24 cellular contexts compared by ENCODE assay signal in the genomic region with DNA sequence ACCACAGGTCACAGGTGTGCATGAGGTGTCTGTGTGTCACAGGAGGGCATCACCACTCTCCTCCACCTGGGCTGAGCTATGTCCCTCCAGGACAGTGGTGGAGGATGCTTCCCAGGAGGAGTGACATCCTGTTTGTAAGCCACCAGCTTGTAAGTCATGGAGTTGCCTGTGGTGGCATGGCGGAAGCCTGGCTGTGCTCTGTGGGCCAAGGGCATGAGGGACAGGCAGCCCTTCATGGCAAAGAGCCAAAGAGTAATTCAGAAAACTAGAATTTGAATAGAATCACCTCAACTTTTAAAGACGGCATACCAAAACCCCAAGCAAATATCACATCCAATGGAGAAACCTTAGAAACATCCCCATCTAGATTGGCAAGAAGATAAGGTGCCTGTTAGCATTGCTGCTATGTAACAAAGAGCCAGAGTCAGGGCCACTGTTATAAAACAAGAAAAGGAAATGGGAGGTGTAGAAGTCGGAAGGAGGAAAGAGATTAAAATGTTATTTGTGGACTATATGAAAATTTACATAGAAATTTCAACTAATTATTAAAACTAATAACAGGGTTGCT. TPM values are rescaled to one million over a fixed set of nuclear protein-coding genes. Genes with fewer than 3 reads are reported as not detected.
A peak's percentile ranks its signal among the peaks of the same experiment; 100 is the strongest.
DNase-seq lines count a peak whose midpoint lies in the region; ATAC-seq, FAIRE-seq and TF ChIP-seq lines count a peak whose summit lies in the region.
"Had no signal": no experiment of that assay in that cellular context is flagged by ENCODE, and none has a peak within 500 bp of the region (broad histone marks: within the 10 kb centered on the region; RNA-seq: fewer than 3 reads in every experiment).

No MANE protein-coding gene starts in this region.

- BruUV-seq in PC-3 (replicated peaks; lab: Mats Ljungman, UMichigan) = no TSS peak
- no TSS peak for BruUV-seq in endothelial cell of umbilical vein (replicated peaks; lab: Mats Ljungman, UMichigan)

- ATAC-seq in PC-3 = peak; percentile 6
- ATAC-seq in pancreas = no peak
- no peak for ATAC-seq in GM19395 (IDR thresholded peaks at IDR 0.05; ENCODE audit: unreplicated experiment)
- no peak for ATAC-seq in gastrocnemius medialis
- ATAC-seq: activated T-cell treated with anti-CD3 and anti-CD28 coated beads, Interleukin-2, amount 50 U/mL, for 4 hours; effector memory CD8-positive, alpha-beta T cell; naive thymus-derived CD4-positive, alpha-beta T cell had no signal

- H4K20me1 ChIP-seq in PC-3 (ENCODE audit: low read length) = no peaks in the 10 kb centered on the region
- H4K20me1 ChIP-seq in endothelial cell of umbilical vein (replicated peaks; ENCODE audit: control insufficient read depth, extremely low read depth, insufficient read depth, low read length) = no peaks in the 10 kb centered on the region

- H3K4me2 ChIP-seq in PC-3 (ENCODE audit: low read length) (peak overlapping the region; percentile 59), endothelial cell of umbilical vein (ENCODE audit: insufficient read depth, low read length) (no peak overlapping the region)

- TF ChIP-seq POLR2A in endothelial cell of umbilical vein (IDR thresholded peaks at IDR 0.05; ENCODE audit: low read depth, low read length) (no peak), gastrocnemius medialis (IDR thresholded peaks at IDR 0.05) (no peak)

- no peaks in the 10 kb centered on the region for H3F3A ChIP-seq in PC-3 (ENCODE audit: low read length, unreplicated experiment)

- CTCF ChIA-PET in PC-3 (lab: Charles Lee) (no interaction called here), endothelial cell of umbilical vein (lab: Charles Lee) (interaction anchor here (1.1 to 1.4 kb wide), 3 partner anchors 25 to 104 kb away, joined by 3 to 4 read pairs (median 3); no protein-coding TSS in a partner anchor)

- H3K36me3 ChIP-seq in PC-3 (ENCODE audit: low read depth, low read length) = no peaks in the 10 kb centered on the region
- no peaks in the 10 kb centered on the region for H3K36me3 ChIP-seq in endothelial cell of umbilical vein (ENCODE audit: control insufficient read depth in 2 of 2, extremely low read depth in 1 of 2, insufficient read depth in 2 of 2, low read length in 2 of 2)
- no peaks in the 10 kb centered on the region for H3K36me3 ChIP-seq in pancreas
- no peaks in the 10 kb centered on the region for H3K36me3 ChIP-seq in gastrocnemius medialis
- H3K36me3 ChIP-seq: Peyer's patch, WERI-Rb-1 had no signal

- dilution Hi-C loops in endothelial cell of umbilical vein (cut with MboI; ENCODE audit: extremely low pct_ligation_motif_present, low sequenced_read_pairs) = no loop called here

- 73 to 87% methylated on average over 3 of the region's 3 CpGs for WGBS in pancreas, 2 donors

- H3K9ac ChIP-seq in PC-3 (ENCODE audit: low read length) = no peak overlapping the region
- no peak overlapping the region for H3K9ac ChIP-seq in endothelial cell of umbilical vein (replicated peaks; ENCODE audit: extremely low read depth, insufficient read depth, low read length)

- no peaks in the 10 kb centered on the region for H3K9me2 ChIP-seq in PC-3 (replicated peaks; ENCODE audit: low read length)

- no peaks in the 10 kb centered on the region for H3K9me1 ChIP-seq in endothelial cell of umbilical vein (replicated peaks; ENCODE audit: control insufficient read depth, extremely low read depth, insufficient read depth, low read length)

- H3K79me2 ChIP-seq in PC-3 (ENCODE audit: low read length) = no peaks in the 10 kb centered on the region
- H3K79me2 ChIP-seq in endothelial cell of umbilical vein (ENCODE audit: control insufficient read depth, insufficient read depth, low read length) = no peaks in the 10 kb centered on the region

- H3K9me3 ChIP-seq in PC-3 (ENCODE audit: low read length) = no peaks in the 10 kb centered on the region
- no peaks in the 10 kb centered on the region for H3K9me3 ChIP-seq in endothelial cell of umbilical vein (replicated peaks; ENCODE audit: control insufficient read depth, insufficient read depth, low read length)
- no peaks in the 10 kb centered on the region for H3K9me3 ChIP-seq in pancreas
- no peaks in the 10 kb centered on the region for H3K9me3 ChIP-seq in gastrocnemius medialis
- H3K9me3 ChIP-seq: Peyer's patch had no signal

- H3K27me3 ChIP-seq in PC-3 (ENCODE audit: low read length) = peaks cover 4% of the 10 kb centered on the region; the same call in 1 of the 2 replicates
- peaks cover 0 to 6% of the 10 kb centered on the region in 2 experiments for H3K27me3 ChIP-seq in endothelial cell of umbilical vein (ENCODE audit: control insufficient read depth in 2 of 2, insufficient read depth in 2 of 2, low read length in 2 of 2)
- H3K27me3 ChIP-seq in pancreas = no peaks in the 10 kb centered on the region
- H3K27me3 ChIP-seq in gastrocnemius medialis = peaks cover 0 to 3% (median 0%) of the 10 kb centered on the region in 3 donors
- H3K27me3 ChIP-seq: Peyer's patch had no signal

- intact Hi-C loops in PC-3 (cut with micrococcal nuclease) = no loop called here
- intact Hi-C loops in endothelial cell of umbilical vein (cut with micrococcal nuclease) = loop anchor here (5.0 kb wide), 1 partner anchor 38 kb away; no protein-coding TSS in a partner anchor
- intact Hi-C loops in pancreas (cut with DNase I) = no loop called here
- intact Hi-C loops in gastrocnemius medialis (cut with DNase I; ENCODE audit: low total_unique reads) = no loop called here

- FAIRE-seq in endothelial cell of umbilical vein (lab: Jason Lieb, UNC) (no peak), pancreas (lab: Jason Lieb, UNC) (no peak)

- TF ChIP-seq CTCF in GM13976 (IDR thresholded peaks at IDR 0.05; ENCODE audit: borderline replicate concordance, control extremely low read depth, extremely low read depth, insufficient read depth, missing control alignments) (no peak), PC-3 (conservative IDR thresholded peaks at IDR 0.05; ENCODE audit: low read depth, low read length) (no peak), endothelial cell of umbilical vein (IDR thresholded peaks at IDR 0.05; ENCODE audit: extremely low read depth in 1 of 2, insufficient read depth in 1 of 2, low read depth in 1 of 2, low read length in 2 of 2) (no peak), pancreas (IDR thresholded peaks at IDR 0.05) (no peak), gastrocnemius medialis (IDR thresholded peaks at IDR 0.05 in 4 of 5, conservative IDR thresholded peaks at IDR 0.05 in 1 of 5) (no peak)

- H3K4me1 ChIP-seq in PC-3 (ENCODE audit: insufficient read depth, low read length) (peaks cover 27% of the 10 kb centered on the region), endothelial cell of umbilical vein (ENCODE audit: control insufficient read depth, extremely low read depth, insufficient read depth, low read length) (peaks cover 10% of the 10 kb centered on the region), pancreas (peaks cover 0 to 6% (median 0%) of the 10 kb centered on the region in 3 donors), gastrocnemius medialis (peaks cover 0 to 6% of the 10 kb centered on the region in 2 donors)

- H3K27ac ChIP-seq in PC-3 (ENCODE audit: low read length) (peak overlapping the region; percentile 41), endothelial cell of umbilical vein (ENCODE audit: insufficient read depth, low read depth, low read length) (no peak overlapping the region), pancreas (peak overlapping the region; percentile 44 to 72 (median 52)), gastrocnemius medialis (no peak overlapping the region)
- H3K27ac ChIP-seq: coronary artery, SK-N-MC, WERI-Rb-1 had no signal

- peak; percentile 11 for DNase-seq in GM13976 (ENCODE audit: low spot score)
- no peak for DNase-seq in PC-3
- peak; percentile 21 for DNase-seq in endothelial cell of umbilical vein (ENCODE audit: low read depth, low spot score)
- no peak for DNase-seq in pancreas
- DNase-seq in gastrocnemius medialis = no peak
- DNase-seq in AG08395 (ENCODE audit: low spot score) = no peak
- DNase-seq: activated CD4-positive, alpha-beta T cell treated with anti-CD3 and anti-CD28 coated beads, Interleukin-2, amount 10 ng/mL, durations not matched to agents 24 days and 14 days; activated T-cell treated with anti-CD3 and anti-CD28 coated beads, Interleukin-2, amount 50 U/mL, for 4 hours; CD4-positive, alpha-beta memory T cell; DMS 273 treated with DMSO at 0.1 percent for 48 hours; effector memory CD8-positive, alpha-beta T cell; KG1; mesendoderm; naive thymus-derived CD4-positive, alpha-beta T cell; NCI-H510A; stimulated activated naive CD4-positive, alpha-beta T cell treated with Interleukin-2 at 50 U/mL for 16 hours; trophoblast cell; WERI-Rb-1 had no signal

- POLR2A ChIA-PET in PC-3 (lab: Charles Lee; ENCODE audit: unreplicated experiment) (no interaction called here), endothelial cell of umbilical vein (lab: Charles Lee) (no interaction called here)

- no peak overlapping the region; the same call in 1 of the 2 replicates for H3K4me3 ChIP-seq in PC-3 (ENCODE audit: low read length)
- no peak overlapping the region for H3K4me3 ChIP-seq in endothelial cell of umbilical vein (replicated peaks in 1 of 3; ENCODE audit: insufficient read depth in 1 of 3, low read depth in 1 of 3, low read length in 3 of 3)
- no peak overlapping the region for H3K4me3 ChIP-seq in pancreas
- no peak overlapping the region for H3K4me3 ChIP-seq in gastrocnemius medialis
- H3K4me3 ChIP-seq: coronary artery, Peyer's patch, SK-N-MC had no signal

- peak overlapping the region; percentile 13; the same call in 1 of the 2 replicates for H2AFZ ChIP-seq in PC-3 (ENCODE audit: low read length)
- H2AFZ ChIP-seq in endothelial cell of umbilical vein (ENCODE audit: low read depth, low read length) = no peak overlapping the region

- in situ Hi-C loops in GM13976 (cut with MboI; ENCODE audit: low sequenced_read_pairs, unreplicated experiment) (no loop called here), gastrocnemius medialis (cut with MboI; ENCODE audit: low sequenced_read_pairs in 4 of 4) (loop anchor here in 2 of 4 donors (5.0 to 10.0 kb wide), 2 partner anchors 80 to 83 kb away; no protein-coding TSS in a partner anchor)

TF ChIP-seq in endothelial cell of umbilical vein, 7 proteins besides CTCF, POLR2A, EP300 and RAD21 (continues in another document):
- no peak for TF ChIP-seq EZH2 (IDR thresholded peaks at IDR 0.05; ENCODE audit: borderline replicate concordance, low read depth, low read length, severe bottlenecking)
- no peak for TF ChIP-seq JUN (IDR thresholded peaks at IDR 0.05; ENCODE audit: borderline replicate concordance, insufficient read depth, insufficient read length, low read depth)

RNA-seq across cellular contexts. Expression of a gene that starts 52.1 kb away (rescaled TPM):
- not detected in 2 replicates for total RNA-seq in PC-3 (2014; rRNA removed)
- total RNA-seq in endothelial cell of umbilical vein = not detected in 2 replicates
- polyA plus RNA-seq in endothelial cell of umbilical vein = not detected in 2 replicates
- polyA plus RNA-seq in endothelial cell of umbilical vein (2011; cell fraction: cytosol; rRNA removed) = not detected in 2 replicates
- polyA plus RNA-seq in endothelial cell of umbilical vein (2011; cell fraction: nucleus; rRNA removed) = not detected in 2 replicates
- not detected in 2 replicates for polyA plus RNA-seq in endothelial cell of umbilical vein (2012)
- not detected in 2 replicates for polyA minus RNA-seq in endothelial cell of umbilical vein
- not detected for polyA minus RNA-seq in endothelial cell of umbilical vein (2011; cell fraction: cytosol; rRNA and poly(A)+ RNA removed)
- polyA minus RNA-seq in endothelial cell of umbilical vein (2011; cell fraction: nucleus; rRNA and poly(A)+ RNA removed) = not detected in 2 replicates
- total RNA-seq in pancreas = 1 to 10 TPM in 1 of 6 donors, under 1 TPM in 5; 0.12 to 7.1 (median 0.46) TPM
- polyA plus RNA-seq in pancreas = under 1 TPM; 0.21 to 0.30 TPM
- total RNA-seq in gastrocnemius medialis = 1 to 10 TPM in 1 of 4 donors, not detected in 3; 1.6 TPM
- total RNA-seq: activated CD4-positive, alpha-beta T cell treated with anti-CD3 and anti-CD28 coated beads, Interleukin-2, amount 10 ng/mL, durations not matched to agents 24 days and 14 days; CD4-positive, alpha-beta memory T cell; occipital lobe; T-helper 2 cell treated with Interferon-gamma antibody and Interleukin-4, amounts not matched to agents 100 ng/mL and 5 ng/mL, for 36 hours had no signal
- polyA plus RNA-seq: CD4-positive, alpha-beta memory T cell; naive thymus-derived CD4-positive, alpha-beta T cell had no signal

Comparison
In these comparisons a context has a peak if more than half of its experiments do, and no peak if none do; other contexts are left out.
1. DNase-seq: peak in GM13976 (single experiment) and endothelial cell of umbilical vein (single experiment); none in PC-3 (single experiment), pancreas (0 of 6), gastrocnemius medialis (0 of 2) and AG08395 (single experiment).
2. H3K27ac ChIP-seq: peak in PC-3 (single experiment) and pancreas (4 of 4); none in endothelial cell of umbilical vein (single experiment) and gastrocnemius medialis (0 of 4).